ENCODE assay signal across 8 cellular contexts in genomic region chr12:47949441-47950341, GRCh38. TPM values are rescaled to one million over a fixed set of nuclear protein-coding genes. Genes with fewer than 3 reads are reported as not detected.
DNase-seq lines count a peak whose midpoint lies in the region; ATAC-seq and TF ChIP-seq lines count a peak whose summit lies in the region.

No MANE protein-coding gene starts in this region.

- BruUV-seq in MCF 10A (replicated peaks; lab: Mats Ljungman, UMichigan): no TSS peak

- POLR2A ChIA-PET in MCF 10A (lab: Yijun Ruan, JAX): interaction anchor here (0.5 to 2.7 kb wide), 11 partner anchors 13 to 715 kb away, joined by 3 to 25 read pairs (median 3); partner anchors contain the start of gene VDR

- no peak for ATAC-seq in GM18861 (IDR thresholded peaks at IDR 0.05; ENCODE audit: unreplicated experiment)

- intact Hi-C loops in MCF 10A (cut with micrococcal nuclease): loop anchor here (1.0 to 5.0 kb wide), 3 partner anchors 44 to 112 kb away; no protein-coding TSS in a partner anchor
- intact Hi-C loops in spleen (cut with DNase I; ENCODE audit: low total_unique reads): no loop called here

- H3K27me3 Mint-ChIP-seq in T-helper 2 cell treated with Interferon-gamma antibody and Interleukin-4, amounts not matched to agents 5 μg/mL and 100 μg/mL, for 36 hours (ENCODE audit: low read depth): peaks cover 6% of the 10 kb centered on the region
- no peaks in the 10 kb centered on the region for H3K27me3 Mint-ChIP-seq in MCF 10A (ENCODE audit: insufficient read depth, unreplicated experiment)

- no peak overlapping the region for H3K27ac Mint-ChIP-seq in T-helper 2 cell treated with Interferon-gamma antibody and Interleukin-4, amounts not matched to agents 5 μg/mL and 100 μg/mL, for 36 hours
- H3K27ac Mint-ChIP-seq in MCF 10A (ENCODE audit: low read depth, unreplicated experiment): no peak overlapping the region

- no peak overlapping the region for H3K27ac ChIP-seq in spleen

- no peak for TF ChIP-seq POLR2A in spleen (IDR thresholded peaks at IDR 0.05)

- H3K27me3 ChIP-seq in spleen (replicated peaks in 1 of 7): peaks cover 0 to 6% (median 0%) of the 10 kb centered on the region in 7 donors

- CTCF ChIA-PET in MCF 10A (lab: Yijun Ruan, JAX): interaction anchor here (0.6 to 5.9 kb wide), 39 partner anchors 9 to 906 kb away, joined by 3 to 50 read pairs (median 4); partner anchors contain the start of genes TMEM106C and VDR

- H3K4me1 ChIP-seq in spleen: peaks cover 0 to 30% (median 16%) of the 10 kb centered on the region in 6 donors

- H3K36me3 ChIP-seq in spleen: no peaks in the 10 kb centered on the region

- H3K4me1 Mint-ChIP-seq in T-helper 2 cell treated with Interferon-gamma antibody and Interleukin-4, amounts not matched to agents 5 μg/mL and 100 μg/mL, for 36 hours (ENCODE audit: low read depth): peaks cover 15% of the 10 kb centered on the region
- H3K4me1 Mint-ChIP-seq in MCF 10A (ENCODE audit: insufficient read depth, unreplicated experiment): peaks cover 45% of the 10 kb centered on the region

- peak; percentile 82 for TF ChIP-seq CTCF in MCF 10A (IDR thresholded peaks at IDR 0.05; ENCODE audit: unreplicated experiment)
- TF ChIP-seq CTCF in spleen (IDR thresholded peaks at IDR 0.05 in 8 of 11, conservative IDR thresholded peaks at IDR 0.05 in 3 of 11): peak; percentile 59 to 89 (median 81)

- H3K36me3 Mint-ChIP-seq in T-helper 2 cell treated with Interferon-gamma antibody and Interleukin-4, amounts not matched to agents 5 μg/mL and 100 μg/mL, for 36 hours (ENCODE audit: low read depth): no peaks in the 10 kb centered on the region
- peaks cover 6% of the 10 kb centered on the region for H3K36me3 Mint-ChIP-seq in MCF 10A (ENCODE audit: insufficient read depth, unreplicated experiment)

- 53 to 67% (median 57%) methylated on average over 32 of the region's 32 CpGs for WGBS in spleen, 5 donors

- H3K4me3 ChIP-seq in spleen: no peak overlapping the region

- H3K4me3 Mint-ChIP-seq in T-helper 2 cell treated with Interferon-gamma antibody and Interleukin-4, amounts not matched to agents 5 μg/mL and 100 μg/mL, for 36 hours: no peak overlapping the region
- no peak overlapping the region for H3K4me3 Mint-ChIP-seq in MCF 10A (ENCODE audit: unreplicated experiment)

- no peaks in the 10 kb centered on the region for H3K9me3 ChIP-seq in spleen

- peak; percentile 62 for DNase-seq in Ammon's horn (ENCODE audit: low spot score)
- peak; percentile 78 for DNase-seq in GM19240 (ENCODE audit: insufficient read length, low spot score)
- DNase-seq in NCI-H1694 treated with DMSO at 0.1 percent for 48 hours (lab: John Stamatoyannopoulos, UW): peak; percentile 26
- DNase-seq in T-helper 2 cell treated with Interferon-gamma antibody and Interleukin-4, amounts not matched to agents 5 μg/mL and 100 μg/mL, for 36 hours (ENCODE audit: low spot score): peak; percentile 45
- peak; percentile 88 for DNase-seq in MCF 10A (ENCODE audit: unreplicated experiment)
- DNase-seq in iPS-NIHi11 (ENCODE audit: low spot score): peak; percentile 96
- DNase-seq in spleen: peak; percentile 88

- H3K9me3 Mint-ChIP-seq in T-helper 2 cell treated with Interferon-gamma antibody and Interleukin-4, amounts not matched to agents 5 μg/mL and 100 μg/mL, for 36 hours: no peaks in the 10 kb centered on the region
- no peaks in the 10 kb centered on the region for H3K9me3 Mint-ChIP-seq in MCF 10A (ENCODE audit: unreplicated experiment)

RNA-seq across cellular contexts. Expression of gene TMEM106C, which starts 13.7 kb away (rescaled TPM):
- total RNA-seq in MCF 10A (2022): 39.0 and 50.0 TPM in 2 replicates
- 100 to 1,000 TPM in 4 of 7 donors, 10 to 100 TPM in 3; 37.6 to 124 (median 109) TPM for total RNA-seq in spleen
- 10 to 100 TPM; 30.1 to 49.1 (median 40.2) TPM for polyA plus RNA-seq in spleen

RNA-seq across cellular contexts. Expression of gene VDR, which starts 44.9 kb away (rescaled TPM):
- total RNA-seq in MCF 10A (2022) (22.3 and 23.4 TPM in 2 replicates), spleen (10 to 100 TPM in 1 of 7 donors, 1 to 10 TPM in 6; 5.5 to 10.5 (median 6.4) TPM)
- polyA plus RNA-seq in spleen: under 1 TPM; 0.70 to 0.89 (median 0.83) TPM

RNA-seq across cellular contexts. Expression of gene COL2A1, which starts 54.6 kb away (rescaled TPM):
- total RNA-seq in MCF 10A (2022) (0.12 TPM in 1 of 2 replicates, not detected in the other), spleen (under 1 TPM in 3 of 7 donors, not detected in 4; 0.37 to 0.49 (median 0.47) TPM)
- not detected for polyA plus RNA-seq in spleen

Comparison
In these comparisons a context has a peak if more than half of its experiments do, and no peak if none do; other contexts are left out.
1. DNase-seq: peak in every context shown above with its lines; median percentile 96 in iPS-NIHi11; 88 in MCF 10A; 88 in spleen; 78 in GM19240; 62 in Ammon's horn; 45 in T-helper 2 cell treated with Interferon-gamma antibody and Interleukin-4, amounts not matched to agents 5 μg/mL and 100 μg/mL, for 36 hours; 26 in NCI-H1694 treated with DMSO at 0.1 percent for 48 hours.